ENCODE assay signal across 28 cellular contexts in genomic region chr12:105887131-105887530, GRCh38.
"Had no signal": no experiment of that assay in that cellular context is flagged by ENCODE, and none has a peak within 500 bp of the region (broad histone marks: within the 10 kb centered on the region; RNA-seq: fewer than 3 reads in every experiment).

No MANE protein-coding gene starts in this region.

- H3K4me3 Mint-ChIP-seq: naive thymus-derived CD4-positive, alpha-beta T cell; nephron; neural crest cell; stimulated activated effector memory CD8-positive, alpha-beta T cell treated with anti-CD3 and anti-CD28 coated beads, Interleukin-12 subunit alpha, Interleukin-12 subunit beta, amount 100 ng/mL, for 72 hours; stimulated activated naive CD8-positive, alpha-beta T cell treated with anti-CD3 and anti-CD28 coated beads, Interleukin-15, Interleukin-2, amounts not matched to agents 100 ng/mL and 50 ng/mL, for 24 hours; type B pancreatic cell had no signal

- H3K36me3 Mint-ChIP-seq: naive thymus-derived CD4-positive, alpha-beta T cell; stimulated activated effector memory CD8-positive, alpha-beta T cell treated with anti-CD3 and anti-CD28 coated beads, Interleukin-12 subunit alpha, Interleukin-12 subunit beta, amount 100 ng/mL, for 72 hours; type B pancreatic cell had no signal

- H3K9me3 Mint-ChIP-seq: stimulated activated effector memory CD8-positive, alpha-beta T cell treated with anti-CD3 and anti-CD28 coated beads, Interleukin-12 subunit alpha, Interleukin-12 subunit beta, amount 100 ng/mL, for 72 hours had no signal

- H3K4me1 ChIP-seq: left ventricle myocardium inferior, pancreas, prostate gland, suprapubic skin, uterus had no signal

- H3K4me3 ChIP-seq: left ventricle myocardium inferior, lung, mucosa of descending colon, pancreas, prostate gland, skin epidermis, suprapubic skin, thoracic aorta, tibial artery, uterus had no signal

- H3K27ac ChIP-seq: left ventricle myocardium inferior, pancreas, prostate gland, skin epidermis, suprapubic skin, thoracic aorta, tibial artery, uterus had no signal

- H3K36me3 ChIP-seq: left ventricle myocardium inferior, pancreas, prostate gland, suprapubic skin, thoracic aorta, tibial artery, uterus had no signal

- H3K27ac Mint-ChIP-seq: naive thymus-derived CD4-positive, alpha-beta T cell; nephron; stimulated activated effector memory CD8-positive, alpha-beta T cell treated with anti-CD3 and anti-CD28 coated beads, Interleukin-12 subunit alpha, Interleukin-12 subunit beta, amount 100 ng/mL, for 72 hours; stimulated activated naive CD8-positive, alpha-beta T cell treated with anti-CD3 and anti-CD28 coated beads, Interleukin-15, Interleukin-2, amounts not matched to agents 100 ng/mL and 50 ng/mL, for 24 hours; type B pancreatic cell had no signal

- H3K27me3 Mint-ChIP-seq: stimulated activated naive CD8-positive, alpha-beta T cell treated with anti-CD3 and anti-CD28 coated beads, Interleukin-15, Interleukin-2, amounts not matched to agents 100 ng/mL and 50 ng/mL, for 24 hours; type B pancreatic cell had no signal

- H3K4me1 Mint-ChIP-seq: naive thymus-derived CD4-positive, alpha-beta T cell; stimulated activated effector memory CD8-positive, alpha-beta T cell treated with anti-CD3 and anti-CD28 coated beads, Interleukin-12 subunit alpha, Interleukin-12 subunit beta, amount 100 ng/mL, for 72 hours had no signal

- H3K27me3 ChIP-seq: pancreas, suprapubic skin, tibial artery, uterus had no signal

- H3K9me3 ChIP-seq: left ventricle myocardium inferior, mucosa of descending colon, pancreas, prostate gland, suprapubic skin, thoracic aorta, tibial artery, uterus had no signal

- DNase-seq: hypothalamus; islet precursor cell; left ventricle myocardium inferior; midbrain; mucosa of descending colon; naive thymus-derived CD4-positive, alpha-beta T cell; nucleus accumbens; pancreas; posterior cingulate gyrus; retina; right cardiac atrium; stimulated activated CD4-positive, alpha-beta T cell treated with anti-CD3 and anti-CD28 coated beads, Interleukin-12 subunit alpha, Interleukin-12 subunit beta, amount 100 ng/mL, for 4 hours; stimulated activated CD4-positive, alpha-beta T cell treated with anti-CD3 and anti-CD28 coated beads, Interleukin-15, amount 100 ng/mL, for 24 hours; stimulated activated CD4-positive, alpha-beta T cell treated with anti-CD3 and anti-CD28 coated beads, Interleukin-2, amount 100 ng/mL, for 24 hours; stimulated activated CD4-positive, alpha-beta T cell treated with anti-CD3 and anti-CD28 coated beads, Interleukin-4, amount 100 ng/mL, for 1 hour; stimulated activated naive CD4-positive, alpha-beta T cell; tibial artery; uterus had no signal
